9 cellular contexts compared by ENCODE assay signal in the genomic region with DNA sequence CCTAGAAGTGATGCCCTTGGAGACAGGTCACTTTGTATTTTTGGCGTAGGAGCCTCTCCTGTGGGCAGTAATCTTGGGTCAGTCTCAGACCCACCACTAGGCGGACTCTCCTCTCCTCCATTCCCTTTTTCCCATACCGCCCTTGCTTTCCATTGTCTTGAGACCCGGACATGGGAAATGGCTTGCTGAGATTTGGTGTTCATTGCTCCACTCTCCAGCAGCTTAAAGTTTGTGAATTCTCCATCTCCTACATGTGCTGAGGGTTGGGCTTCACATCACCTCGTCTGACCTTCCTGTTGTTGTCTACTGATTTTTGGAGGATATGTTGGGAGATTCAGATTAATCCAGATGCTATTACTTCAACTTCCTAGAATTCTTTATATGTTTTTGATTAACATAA.
DNase-seq lines count a peak whose midpoint lies in the region; ATAC-seq, FAIRE-seq and TF ChIP-seq lines count a peak whose summit lies in the region.
"Had no signal": no experiment of that assay in that cellular context is flagged by ENCODE, and none has a peak within 500 bp of the region (broad histone marks: within the 10 kb centered on the region; RNA-seq: fewer than 3 reads in every experiment).

No MANE protein-coding gene starts in this region.

- 61% methylated on average over 5 of the region's 5 CpGs for WGBS in prostate gland

- no peaks in the 10 kb centered on the region for H4K20me1 ChIP-seq in endothelial cell of umbilical vein (replicated peaks; ENCODE audit: control insufficient read depth, extremely low read depth, insufficient read depth, low read length)

- CTCF ChIA-PET in endothelial cell of umbilical vein (lab: Charles Lee) = interaction anchor here (1.7 kb wide), 1 partner anchor 28 kb away, joined by 5 read pairs; no protein-coding TSS in a partner anchor

- intact Hi-C loops in endothelial cell of umbilical vein (cut with micrococcal nuclease) (no loop called here), prostate gland (cut with DNase I) (no loop called here)

- TF ChIP-seq POLR2A in NB4 (IDR thresholded peaks at IDR 0.05; ENCODE audit: extremely low read depth, insufficient read length) = no peak
- TF ChIP-seq POLR2A in endothelial cell of umbilical vein (IDR thresholded peaks at IDR 0.05; ENCODE audit: low read depth, low read length) = no peak
- TF ChIP-seq POLR2A in prostate gland (IDR thresholded peaks at IDR 0.05) = no peak

- H3K4me1 ChIP-seq in endothelial cell of umbilical vein (ENCODE audit: control insufficient read depth, extremely low read depth, insufficient read depth, low read length) (peaks cover 6% of the 10 kb centered on the region), prostate gland (replicated peaks) (no peaks in the 10 kb centered on the region)

- H3K4me3 ChIP-seq in NB4 (ENCODE audit: low read depth, low read length) = no peak overlapping the region
- no peak overlapping the region for H3K4me3 ChIP-seq in endothelial cell of umbilical vein (replicated peaks in 1 of 3; ENCODE audit: insufficient read depth in 1 of 3, low read depth in 1 of 3, low read length in 3 of 3)
- H3K4me3 ChIP-seq in retinal pigment epithelial cell (ENCODE audit: low read length) = no peak overlapping the region
- no peak overlapping the region for H3K4me3 ChIP-seq in prostate gland

- ATAC-seq in HG03378 (IDR thresholded peaks at IDR 0.05; ENCODE audit: unreplicated experiment) = no peak

- H3K36me3 ChIP-seq in endothelial cell of umbilical vein (ENCODE audit: control insufficient read depth in 2 of 2, extremely low read depth in 1 of 2, insufficient read depth in 2 of 2, low read length in 2 of 2) (no peaks in the 10 kb centered on the region), prostate gland (no peaks in the 10 kb centered on the region)

- H3K27me3 ChIP-seq in endothelial cell of umbilical vein (ENCODE audit: control insufficient read depth in 2 of 2, insufficient read depth in 2 of 2, low read length in 2 of 2) = no peaks in the 10 kb centered on the region
- H3K27me3 ChIP-seq in prostate gland (replicated peaks; ENCODE audit: insufficient read depth) = no peaks in the 10 kb centered on the region

- no peaks in the 10 kb centered on the region for H3K79me2 ChIP-seq in endothelial cell of umbilical vein (ENCODE audit: control insufficient read depth, insufficient read depth, low read length)

- no peaks in the 10 kb centered on the region for H3K9me1 ChIP-seq in endothelial cell of umbilical vein (replicated peaks; ENCODE audit: control insufficient read depth, extremely low read depth, insufficient read depth, low read length)

- H3K27ac ChIP-seq in endothelial cell of umbilical vein (ENCODE audit: insufficient read depth, low read depth, low read length) (no peak overlapping the region), prostate gland (no peak overlapping the region)

- DNase-seq in DMS 273 (lab: John Stamatoyannopoulos, UW; ENCODE audit: unreplicated experiment) (peak; percentile 62), DMS 273 treated with DMSO at 0.1 percent for 48 hours (lab: John Stamatoyannopoulos, UW) (no peak), NB4 (ENCODE audit: low read depth) (peak; percentile 3), endothelial cell of umbilical vein (ENCODE audit: low read depth, low spot score) (no peak), retinal pigment epithelial cell (ENCODE audit: low read depth) (no peak), prostate gland (ENCODE audit: low spot score) (no peak), AG08395 (ENCODE audit: low spot score) (no peak)

- POLR2A ChIA-PET in endothelial cell of umbilical vein (lab: Charles Lee) = no interaction called here

- no TSS peak for BruUV-seq in endothelial cell of umbilical vein (replicated peaks; lab: Mats Ljungman, UMichigan)

- H2AFZ ChIP-seq in endothelial cell of umbilical vein (ENCODE audit: low read depth, low read length) = no peak overlapping the region

- no peak overlapping the region for H3K4me2 ChIP-seq in endothelial cell of umbilical vein (ENCODE audit: insufficient read depth, low read length)

- no peak for FAIRE-seq in endothelial cell of umbilical vein (lab: Jason Lieb, UNC)
- FAIRE-seq: A204.1 had no signal

- TF ChIP-seq CTCF in NB4 (IDR thresholded peaks at IDR 0.05; ENCODE audit: low read depth, low read length) = peak; percentile 41
- TF ChIP-seq CTCF in endothelial cell of umbilical vein (IDR thresholded peaks at IDR 0.05; ENCODE audit: extremely low read depth in 1 of 2, insufficient read depth in 1 of 2, low read depth in 1 of 2, low read length in 2 of 2) = peak; percentile 55 to 56
- peak; percentile 63 for TF ChIP-seq CTCF in retinal pigment epithelial cell (conservative IDR thresholded peaks at IDR 0.05; ENCODE audit: low read depth, low read length)
- TF ChIP-seq CTCF in prostate gland (IDR thresholded peaks at IDR 0.05) = peak in 1 of 4 experiments; percentile 10

- no peak overlapping the region for H3K9ac ChIP-seq in endothelial cell of umbilical vein (replicated peaks; ENCODE audit: extremely low read depth, insufficient read depth, low read length)

- H3K9me3 ChIP-seq in endothelial cell of umbilical vein (replicated peaks; ENCODE audit: control insufficient read depth, insufficient read depth, low read length) (no peaks in the 10 kb centered on the region), prostate gland (no peaks in the 10 kb centered on the region)

- dilution Hi-C loops in endothelial cell of umbilical vein (cut with MboI; ENCODE audit: extremely low pct_ligation_motif_present, low sequenced_read_pairs) = no loop called here

TF ChIP-seq in endothelial cell of umbilical vein, 7 proteins besides CTCF, POLR2A, EP300 and RAD21:
- TF ChIP-seq, protein P1, sequence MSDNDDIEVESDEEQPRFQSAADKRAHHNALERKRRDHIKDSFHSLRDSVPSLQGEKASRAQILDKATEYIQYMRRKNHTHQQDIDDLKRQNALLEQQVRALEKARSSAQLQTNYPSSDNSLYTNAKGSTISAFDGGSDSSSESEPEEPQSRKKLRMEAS (IDR thresholded peaks at IDR 0.05; ENCODE audit: insufficient read depth, insufficient read length) = no peak
- TF ChIP-seq JUN (IDR thresholded peaks at IDR 0.05; ENCODE audit: borderline replicate concordance, insufficient read depth, insufficient read length, low read depth) = no peak
- TF ChIP-seq MYC (IDR thresholded peaks at IDR 0.05; ENCODE audit: low read depth, low read length) = no peak
- no peak for TF ChIP-seq GATA2 (IDR thresholded peaks at IDR 0.05; ENCODE audit: insufficient read depth, insufficient read length, low read depth, low read length)
- no peak for TF ChIP-seq EZH2 (IDR thresholded peaks at IDR 0.05; ENCODE audit: borderline replicate concordance, low read depth, low read length, severe bottlenecking)

Comparison
In these comparisons a context has a peak if more than half of its experiments do, and no peak if none do; other contexts are left out.
1. DNase-seq: peak in DMS 273 (single experiment) and NB4 (single experiment); none in DMS 273 treated with DMSO at 0.1 percent for 48 hours (single experiment), endothelial cell of umbilical vein (single experiment), retinal pigment epithelial cell (single experiment), prostate gland (single experiment) and AG08395 (single experiment).